ENCODE assay signal across 18 cellular contexts in the genomic region with DNA sequence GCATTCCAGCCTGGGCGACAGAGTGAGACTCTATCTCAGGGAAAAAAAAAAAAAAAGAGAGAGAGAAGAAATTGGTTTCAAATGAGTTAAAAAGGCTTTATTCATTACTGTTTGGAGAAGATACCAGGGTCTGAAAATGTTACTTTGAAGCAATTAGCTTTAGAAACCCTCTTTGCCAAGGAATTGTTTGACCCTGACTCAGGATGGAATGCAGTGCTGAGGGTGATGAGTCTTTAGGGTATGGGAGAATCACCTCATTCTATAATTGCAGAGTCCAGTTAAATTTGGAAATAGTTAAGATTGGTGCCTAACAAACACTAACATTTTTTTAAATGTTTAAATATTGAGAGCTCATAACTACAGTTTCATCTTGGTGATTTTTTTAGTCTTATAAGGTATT. TPM values are rescaled to one million over a fixed set of nuclear protein-coding genes. Genes with fewer than 3 reads are reported as not detected.
DNase-seq lines count a peak whose midpoint lies in the region; ATAC-seq and TF ChIP-seq lines count a peak whose summit lies in the region.
"Had no signal": no experiment of that assay in that cellular context is flagged by ENCODE, and none has a peak within 500 bp of the region (broad histone marks: within the 10 kb centered on the region; RNA-seq: fewer than 3 reads in every experiment).

No MANE protein-coding gene starts in this region.

- no peak for TF ChIP-seq EP300 in upper lobe of left lung (IDR thresholded peaks at IDR 0.05)

- ATAC-seq in T-cell (replicated peaks in 1 of 4) (no peak), upper lobe of left lung (ENCODE audit: low FRiP score in 2 of 2) (no peak)
- ATAC-seq: left lobe of liver, Right ventricle myocardium inferior had no signal

- no peak for TF ChIP-seq CTCF in foreskin fibroblast (IDR thresholded peaks at IDR 0.05; ENCODE audit: low read depth, low read length)
- no peak for TF ChIP-seq CTCF in upper lobe of left lung (IDR thresholded peaks at IDR 0.05)

- CTCF ChIA-PET in T-cell (lab: Charles Lee) = interaction anchor here in 1 of 2 donors (2.1 kb wide), 1 partner anchor 11 kb away, joined by 9 read pairs; no protein-coding TSS in a partner anchor

- POLR2A ChIA-PET in T-cell (lab: Charles Lee) = interaction anchor here (0.6 to 1.7 kb wide), 5 partner anchors 10 to 258 kb away, joined by 3 to 8 read pairs (median 4); no protein-coding TSS in a partner anchor

- H3K9me3 ChIP-seq in upper lobe of left lung = peaks cover 0 to 4% (median 1%) of the 10 kb centered on the region in 4 donors
- H3K9me3 ChIP-seq: testis had no signal

- H3K27me3 Mint-ChIP-seq in activated naive CD4-positive, alpha-beta T cell treated with anti-CD3 and anti-CD28 coated beads, Interleukin-2, amount 50 U/mL, for 24 hours = no peaks in the 10 kb centered on the region
- H3K27me3 Mint-ChIP-seq in T-cell = no peaks in the 10 kb centered on the region

- TF ChIP-seq POLR2A in upper lobe of left lung (IDR thresholded peaks at IDR 0.05) = no peak

- H3K9me3 Mint-ChIP-seq in activated naive CD4-positive, alpha-beta T cell treated with anti-CD3 and anti-CD28 coated beads, Interleukin-2, amount 50 U/mL, for 24 hours = no peaks in the 10 kb centered on the region
- H3K9me3 Mint-ChIP-seq in T-cell = peaks cover 0 to 15% (median 3%) of the 10 kb centered on the region in 3 donors

- H3K36me3 Mint-ChIP-seq in activated naive CD4-positive, alpha-beta T cell treated with anti-CD3 and anti-CD28 coated beads, Interleukin-2, amount 50 U/mL, for 24 hours = peaks cover 30% of the 10 kb centered on the region
- peaks cover 40% of the 10 kb centered on the region for H3K36me3 Mint-ChIP-seq in T-cell

- H3K36me3 ChIP-seq in upper lobe of left lung = peaks cover 0 to 7% (median 4%) of the 10 kb centered on the region in 4 donors

- peaks cover 37 to 63% (median 54%) of the 10 kb centered on the region in 4 donors for H3K4me1 ChIP-seq in upper lobe of left lung

- no peak for DNase-seq in activated naive CD4-positive, alpha-beta T cell treated with anti-CD3 and anti-CD28 coated beads, Interleukin-2, amount 50 U/mL, for 16 hours
- DNase-seq in T-cell = no peak
- DNase-seq in foreskin fibroblast = peak; percentile 40 to 70
- no peak for DNase-seq in HuH-7.5 (ENCODE audit: low spot score)
- no peak for DNase-seq in effector CD4-positive, alpha-beta T cell
- no peak for DNase-seq in upper lobe of left lung
- DNase-seq in medulla oblongata (ENCODE audit: extremely low spot score) = no peak
- DNase-seq: activated T-cell treated with anti-CD3 and anti-CD28 coated beads for 4 hours, amygdala, Calu3, erythroblast, NCI-H2081 treated with DMSO at 0.1 percent for 48 hours, nephron progenitor cell, testis had no signal

- 93 to 100% methylated on average over 1 of the region's 1 CpG for WGBS in upper lobe of left lung, 2 donors

- peak overlapping the region; percentile 70 for H3K4me3 Mint-ChIP-seq in activated naive CD4-positive, alpha-beta T cell treated with anti-CD3 and anti-CD28 coated beads, Interleukin-2, amount 50 U/mL, for 24 hours
- H3K4me3 Mint-ChIP-seq in T-cell = peak overlapping the region in 1 of 3 donors; percentile 100
- H3K4me3 Mint-ChIP-seq: nephron progenitor cell had no signal

- H3K27me3 ChIP-seq in upper lobe of left lung = no peaks in the 10 kb centered on the region
- H3K27me3 ChIP-seq: hepatocyte, testis had no signal

- no peak overlapping the region for H3K27ac ChIP-seq in upper lobe of left lung
- H3K27ac ChIP-seq: hepatocyte had no signal

- H3K27ac Mint-ChIP-seq in activated naive CD4-positive, alpha-beta T cell treated with anti-CD3 and anti-CD28 coated beads, Interleukin-2, amount 50 U/mL, for 24 hours = peak overlapping the region; percentile 86
- H3K27ac Mint-ChIP-seq in T-cell = peak overlapping the region; percentile 16 to 71
- H3K27ac Mint-ChIP-seq: nephron progenitor cell had no signal

- H3K4me3 ChIP-seq in foreskin fibroblast (ENCODE audit: low read depth in 1 of 2, low read length in 2 of 2) (no peak overlapping the region), upper lobe of left lung (no peak overlapping the region)
- H3K4me3 ChIP-seq: hepatocyte, testis had no signal

- peaks cover 90% of the 10 kb centered on the region for H3K4me1 Mint-ChIP-seq in activated naive CD4-positive, alpha-beta T cell treated with anti-CD3 and anti-CD28 coated beads, Interleukin-2, amount 50 U/mL, for 24 hours
- peaks cover 82 to 92% (median 87%) of the 10 kb centered on the region in 3 donors for H3K4me1 Mint-ChIP-seq in T-cell

RNA-seq across cellular contexts. Expression of a gene that starts 13.3 kb away (rescaled TPM):
- total RNA-seq in T-cell (100 to 1,000 TPM; 163 to 290 (median 170) TPM), upper lobe of left lung (100 to 1,000 TPM; 135 to 208 (median 162) TPM)

Comparison
In these comparisons a context has a peak if more than half of its experiments do, and no peak if none do; other contexts are left out.
1. DNase-seq: peak in foreskin fibroblast (2 of 2); none in activated naive CD4-positive, alpha-beta T cell treated with anti-CD3 and anti-CD28 coated beads, Interleukin-2, amount 50 U/mL, for 16 hours (single experiment), T-cell (0 of 34), HuH-7.5 (single experiment), effector CD4-positive, alpha-beta T cell (single experiment), upper lobe of left lung (0 of 2) and medulla oblongata (single experiment).